In the genomic region with DNA sequence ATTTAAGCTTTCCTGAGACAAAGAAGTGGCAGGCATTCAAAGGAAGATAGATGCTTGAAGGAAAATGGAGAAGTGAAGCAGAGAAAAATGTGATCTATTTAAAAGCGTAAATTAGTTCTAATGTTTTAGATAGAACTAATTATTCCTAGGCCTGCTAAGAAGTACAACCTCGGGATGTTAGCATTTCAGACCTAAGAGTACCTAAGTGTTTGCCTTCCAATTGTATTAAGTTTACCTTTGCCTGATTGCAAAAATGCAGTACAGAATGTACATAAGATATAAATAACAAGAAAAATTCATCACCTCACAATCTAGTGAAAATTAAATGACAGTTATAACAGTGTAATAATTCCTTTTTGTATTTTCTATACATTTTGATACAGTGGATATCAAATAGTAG, we compare ENCODE assay signal across 22 cellular contexts.
"Had no signal": no experiment of that assay in that cellular context is flagged by ENCODE, and none has a peak within 500 bp of the region (broad histone marks: within the 10 kb centered on the region; RNA-seq: fewer than 3 reads in every experiment).

No MANE protein-coding gene starts in this region.

- H3K27ac Mint-ChIP-seq: activated naive CD8-positive, alpha-beta T cell; activated T-cell treated with anti-CD3 and anti-CD28 coated beads, Interleukin-2, amount 50 U/mL, for 72 hours; natural killer cell; neural progenitor cell; stimulated activated naive B cell treated with anti-CD40 and anti-IgM and Interleukin-4, amounts not matched to agents 10 μg/mL and 1 μg/mL and 100 μg/mL, for 72 hours had no signal

- H3K36me3 Mint-ChIP-seq: activated naive CD8-positive, alpha-beta T cell; natural killer cell; neural progenitor cell; stimulated activated naive B cell treated with anti-CD40 and anti-IgM and Interleukin-4, amounts not matched to agents 10 μg/mL and 1 μg/mL and 100 μg/mL, for 72 hours had no signal

- DNase-seq: activated CD4-positive, alpha-beta T cell treated with anti-CD3 and anti-CD28 coated beads for 4 hours; activated CD4-positive, alpha-beta T cell treated with anti-CD3 and anti-CD28 coated beads, Interleukin-2, amount 50 U/mL, for 4 hours; activated naive CD4-positive, alpha-beta T cell; activated T-cell treated with anti-CD3 and anti-CD28 coated beads for 4 hours; activated T-cell treated with anti-CD3 and anti-CD28 coated beads, Interleukin-2, amount 50 U/mL, for 72 hours; anterior cingulate cortex; dermis blood vessel endothelial cell; effector CD4-positive, alpha-beta T cell; esophagus squamous epithelium; foreskin melanocyte; left ventricle myocardium inferior; mesendoderm; natural killer cell; posterior cingulate gyrus; right cardiac atrium; stimulated activated CD4-positive, alpha-beta T cell treated with anti-CD3 and anti-CD28 coated beads, Interleukin-15, amount 100 ng/mL, for 24 hours; stimulated activated CD4-positive, alpha-beta T cell treated with anti-CD3 and anti-CD28 coated beads, Interleukin-2, amount 100 ng/mL, for 24 hours; stimulated activated naive B cell treated with anti-CD40 and anti-IgM and Interleukin-4, amounts not matched to agents 10 μg/mL and 1 μg/mL and 100 μg/mL, for 72 hours; tibial artery; upper lobe of right lung had no signal

- ATAC-seq: activated T-cell treated with anti-CD3 and anti-CD28 coated beads, Interleukin-2, amount 50 U/mL, for 72 hours; natural killer cell; right cardiac atrium; stimulated activated naive B cell treated with anti-CD40 and anti-IgM and Interleukin-4, amounts not matched to agents 10 μg/mL and 1 μg/mL and 100 μg/mL, for 72 hours; upper lobe of right lung had no signal

- H3K9me3 Mint-ChIP-seq: activated T-cell treated with anti-CD3 and anti-CD28 coated beads, Interleukin-2, amount 50 U/mL, for 72 hours; neural progenitor cell; stimulated activated naive B cell treated with anti-CD40 and anti-IgM and Interleukin-4, amounts not matched to agents 10 μg/mL and 1 μg/mL and 100 μg/mL, for 72 hours had no signal
